ENCODE assay signal across 16 cellular contexts in the genomic region with DNA sequence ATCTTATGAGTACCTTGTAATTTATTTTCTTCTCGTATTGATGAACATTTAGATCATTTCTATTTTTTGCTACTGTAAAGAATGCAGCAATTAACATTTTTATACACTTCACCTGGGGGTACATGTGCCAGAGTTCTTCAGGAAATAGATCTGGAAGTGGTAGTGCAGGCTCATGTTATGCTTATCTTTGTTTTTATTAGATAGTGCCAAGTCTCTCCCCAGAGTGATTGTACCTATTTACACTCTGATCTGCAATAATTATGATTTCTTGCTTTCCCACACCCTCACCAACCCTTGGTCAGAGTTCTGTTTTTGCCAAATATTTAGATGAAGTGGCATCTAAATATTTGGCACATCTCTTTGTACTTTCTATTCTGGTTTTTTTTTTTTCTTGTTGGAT.
"Had no signal": no experiment of that assay in that cellular context is flagged by ENCODE, and none has a peak within 500 bp of the region (broad histone marks: within the 10 kb centered on the region; RNA-seq: fewer than 3 reads in every experiment).

No MANE protein-coding gene starts in this region.

- ATAC-seq: activated CD4-positive, alpha-beta T cell treated with anti-CD3 and anti-CD28 coated beads for 36 hours; activated naive CD8-positive, alpha-beta T cell treated with anti-CD3 and anti-CD28 coated beads, Interleukin-2, amount 50 U/mL, for 24 hours; naive thymus-derived CD4-positive, alpha-beta T cell; stimulated activated naive B cell treated with anti-CD40 and anti-IgM and Interleukin-4, amounts not matched to agents 10 μg/mL and 1 μg/mL and 100 μg/mL, for 72 hours; upper lobe of right lung had no signal

- H3K27ac Mint-ChIP-seq: activated CD4-positive, alpha-beta memory T cell treated with anti-CD3 and anti-CD28 coated beads for 36 hours; activated CD4-positive, alpha-beta T cell treated with anti-CD3 and anti-CD28 coated beads for 36 hours; activated naive CD4-positive, alpha-beta T cell treated with anti-CD3 and anti-CD28 coated beads for 36 hours; activated naive CD8-positive, alpha-beta T cell treated with anti-CD3 and anti-CD28 coated beads, Interleukin-2, amount 50 U/mL, for 24 hours; memory B cell; naive thymus-derived CD4-positive, alpha-beta T cell; stimulated activated naive B cell treated with anti-CD40 and anti-IgM and Interleukin-4, amounts not matched to agents 10 μg/mL and 1 μg/mL and 100 μg/mL, for 72 hours had no signal

- H3K9me3 Mint-ChIP-seq: activated CD4-positive, alpha-beta memory T cell treated with anti-CD3 and anti-CD28 coated beads for 36 hours; activated naive CD4-positive, alpha-beta T cell treated with anti-CD3 and anti-CD28 coated beads for 36 hours; activated naive CD8-positive, alpha-beta T cell treated with anti-CD3 and anti-CD28 coated beads, Interleukin-2, amount 50 U/mL, for 24 hours; memory B cell; naive thymus-derived CD4-positive, alpha-beta T cell; stimulated activated naive B cell treated with anti-CD40 and anti-IgM and Interleukin-4, amounts not matched to agents 10 μg/mL and 1 μg/mL and 100 μg/mL, for 72 hours had no signal

- H3K4me3 ChIP-seq: esophagus squamous epithelium, ovary, upper lobe of right lung had no signal

- H3K4me1 Mint-ChIP-seq: activated CD4-positive, alpha-beta T cell treated with anti-CD3 and anti-CD28 coated beads for 36 hours; activated naive CD8-positive, alpha-beta T cell treated with anti-CD3 and anti-CD28 coated beads, Interleukin-2, amount 50 U/mL, for 24 hours; memory B cell; stimulated activated naive B cell treated with anti-CD40 and anti-IgM and Interleukin-4, amounts not matched to agents 10 μg/mL and 1 μg/mL and 100 μg/mL, for 72 hours had no signal

- H3K4me3 Mint-ChIP-seq: activated CD4-positive, alpha-beta memory T cell treated with anti-CD3 and anti-CD28 coated beads for 36 hours; activated CD4-positive, alpha-beta T cell treated with anti-CD3 and anti-CD28 coated beads for 36 hours; activated naive CD4-positive, alpha-beta T cell treated with anti-CD3 and anti-CD28 coated beads for 36 hours; activated naive CD8-positive, alpha-beta T cell treated with anti-CD3 and anti-CD28 coated beads, Interleukin-2, amount 50 U/mL, for 24 hours; memory B cell; naive thymus-derived CD4-positive, alpha-beta T cell; stimulated activated naive B cell treated with anti-CD40 and anti-IgM and Interleukin-4, amounts not matched to agents 10 μg/mL and 1 μg/mL and 100 μg/mL, for 72 hours had no signal

- DNase-seq: activated CD4-positive, alpha-beta memory T cell treated with anti-CD3 and anti-CD28 coated beads for 36 hours; activated CD4-positive, alpha-beta T cell treated with anti-CD3 and anti-CD28 coated beads for 36 hours; activated naive CD4-positive, alpha-beta T cell treated with anti-CD3 and anti-CD28 coated beads for 36 hours; activated naive CD8-positive, alpha-beta T cell treated with anti-CD3 and anti-CD28 coated beads, Interleukin-2, amount 50 U/mL, for 24 hours; effector memory CD4-positive, alpha-beta T cell; esophagus squamous epithelium; hypothalamus; naive thymus-derived CD4-positive, alpha-beta T cell; ovary; stimulated activated naive B cell treated with anti-CD40 and anti-IgM and Interleukin-4, amounts not matched to agents 10 μg/mL and 1 μg/mL and 100 μg/mL, for 72 hours; SW 1271; upper lobe of right lung; WERI-Rb-1 had no signal

- FAIRE-seq: astrocyte, keratinocyte had no signal

- H3K27me3 Mint-ChIP-seq: activated CD4-positive, alpha-beta memory T cell treated with anti-CD3 and anti-CD28 coated beads for 36 hours; activated CD4-positive, alpha-beta T cell treated with anti-CD3 and anti-CD28 coated beads for 36 hours; activated naive CD8-positive, alpha-beta T cell treated with anti-CD3 and anti-CD28 coated beads, Interleukin-2, amount 50 U/mL, for 24 hours; memory B cell; naive thymus-derived CD4-positive, alpha-beta T cell; stimulated activated naive B cell treated with anti-CD40 and anti-IgM and Interleukin-4, amounts not matched to agents 10 μg/mL and 1 μg/mL and 100 μg/mL, for 72 hours had no signal
